ENCODE assay signal across 8 cellular contexts in the genomic region with DNA sequence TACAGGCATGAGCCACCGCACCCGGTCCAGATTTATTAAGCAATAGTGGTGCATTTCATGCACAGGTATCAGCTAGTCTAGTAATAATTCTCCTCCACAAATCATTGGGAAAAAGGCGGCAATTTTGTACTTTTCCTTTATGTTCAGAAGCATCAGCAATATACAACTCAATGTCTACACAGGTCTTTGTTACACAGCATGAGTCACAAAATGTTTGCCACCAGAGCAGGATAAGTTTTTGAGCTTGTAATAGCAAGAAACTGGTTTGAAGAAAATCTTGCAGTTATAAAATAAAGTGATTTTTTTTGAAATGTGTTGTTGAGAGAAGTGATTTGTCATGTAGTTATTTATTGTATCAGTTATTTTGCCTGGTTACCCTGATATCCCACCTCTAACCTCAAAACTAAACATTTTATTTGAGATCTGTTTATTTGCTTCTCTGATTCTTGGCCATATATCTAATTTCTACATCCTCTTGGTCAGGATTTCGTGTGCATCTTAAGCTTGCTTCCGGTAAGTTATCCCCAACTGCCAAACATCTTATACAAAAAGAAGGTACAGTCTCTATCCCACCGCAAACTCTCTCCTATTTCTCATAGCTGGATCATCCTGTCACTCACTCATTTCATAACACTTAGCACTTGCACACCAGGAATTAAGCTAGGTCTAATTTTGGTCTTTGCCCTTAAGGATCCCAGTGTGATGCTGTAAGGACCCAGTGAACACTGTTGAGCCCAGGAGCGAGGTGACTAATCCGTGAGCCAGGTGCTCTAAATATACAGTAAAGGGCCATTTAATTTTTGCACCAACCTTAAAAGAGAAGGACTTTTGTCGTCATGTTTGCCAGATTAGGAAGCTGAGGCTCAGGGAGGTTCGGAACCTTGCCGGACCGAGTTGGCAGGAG. TPM values are rescaled to one million over a fixed set of nuclear protein-coding genes. Genes with fewer than 3 reads are reported as not detected.
DNase-seq lines count a peak whose midpoint lies in the region; ATAC-seq, FAIRE-seq and TF ChIP-seq lines count a peak whose summit lies in the region.

No MANE protein-coding gene starts in this region.

- H3K9ac ChIP-seq in skeletal muscle tissue (ENCODE audit: low read depth in 1 of 3, low read length in 3 of 3), result peak overlapping the region; percentile 53 to 79 (median 66)

- H3K27ac Mint-ChIP-seq in activated CD4-positive, alpha-beta T cell treated with anti-CD3 and anti-CD28 coated beads, Interleukin-2, amount 10 ng/mL, durations not matched to agents 24 days and 14 days, result peak overlapping the region; percentile 98

- BruUV-seq in Panc1 (replicated peaks; lab: Mats Ljungman, UMichigan), result TSS peak; percentile 83

- H3K27ac ChIP-seq in Panc1 (ENCODE audit: low read length) (peak overlapping the region; percentile 93), skeletal muscle tissue (ENCODE audit: low read depth, low read length) (no peak overlapping the region), small intestine (ENCODE audit: low read depth in 1 of 2, low read length in 1 of 2) (peak overlapping the region in 1 of 2 donors; percentile 69)

- H3K36me3 ChIP-seq in Panc1 (ENCODE audit: control insufficient read depth, insufficient read depth, low read length) (no peaks in the 10 kb centered on the region; the same call in 1 of the 2 replicates), skeletal muscle tissue (ENCODE audit: control insufficient read depth in 3 of 3, insufficient read depth in 3 of 3, low read length in 3 of 3) (no peaks in the 10 kb centered on the region), small intestine (ENCODE audit: control insufficient read depth in 2 of 2, insufficient read depth in 2 of 2, low read length in 2 of 2) (no peaks in the 10 kb centered on the region)

- CTCF ChIA-PET in Panc1 (lab: Charles Lee), result interaction anchor here (0.6 kb wide), 1 partner anchor 189 kb away, joined by 3 read pairs; no protein-coding TSS in a partner anchor

- peaks cover 56% of the 10 kb centered on the region for H3K4me1 Mint-ChIP-seq in activated CD4-positive, alpha-beta T cell treated with anti-CD3 and anti-CD28 coated beads, Interleukin-2, amount 10 ng/mL, durations not matched to agents 24 days and 14 days

- POLR2A ChIA-PET in Panc1 (lab: Charles Lee), result interaction anchor here (0.5 to 1.5 kb wide), 2 partner anchors 14 to 20 kb away, joined by 4 to 6 read pairs; a partner anchor contains a TSS

- H3K4me1 ChIP-seq in Panc1 (ENCODE audit: control insufficient read depth, insufficient read depth, low read length) (peaks cover 26% of the 10 kb centered on the region), skeletal muscle tissue (ENCODE audit: control insufficient read depth in 3 of 3, insufficient read depth in 3 of 3, low read length in 3 of 3) (peaks cover 17 to 19% (median 19%) of the 10 kb centered on the region in 3 donors), small intestine (ENCODE audit: control insufficient read depth in 2 of 2, insufficient read depth in 1 of 2, low read depth in 1 of 2, low read length in 1 of 2) (no peaks in the 10 kb centered on the region)

- peaks cover 16% of the 10 kb centered on the region for H3K36me3 Mint-ChIP-seq in activated CD4-positive, alpha-beta T cell treated with anti-CD3 and anti-CD28 coated beads, Interleukin-2, amount 10 ng/mL, durations not matched to agents 24 days and 14 days (ENCODE audit: low read depth)

- no peaks in the 10 kb centered on the region for H3K9me3 ChIP-seq in Panc1 (ENCODE audit: control insufficient read depth, insufficient read depth, low read depth, low read length)
- H3K9me3 ChIP-seq in skeletal muscle tissue (ENCODE audit: control insufficient read depth in 3 of 3, low read length in 3 of 3), result no peaks in the 10 kb centered on the region
- no peaks in the 10 kb centered on the region for H3K9me3 ChIP-seq in small intestine (ENCODE audit: control insufficient read depth, low read depth)

- ATAC-seq in Panc1 (peak; percentile 17; the same call in 1 of the 2 replicates), GM18502 (IDR thresholded peaks at IDR 0.05; ENCODE audit: poor library complexity, unreplicated experiment) (no peak), left lobe of liver (no peak)

- H3K4me3 ChIP-seq in Panc1 (ENCODE audit: low read depth in 2 of 2, low read length in 2 of 2), result peak overlapping the region; percentile 76 to 78
- peak overlapping the region; percentile 54 for H3K4me3 ChIP-seq in fibroblast of mammary gland (ENCODE audit: control insufficient read depth, low read depth, low read length)
- peak overlapping the region; percentile 71 to 82 (median 79) for H3K4me3 ChIP-seq in skeletal muscle tissue (ENCODE audit: low read length in 3 of 3)
- peak overlapping the region in 1 of 2 donors; percentile 58 for H3K4me3 ChIP-seq in small intestine (ENCODE audit: low read depth in 1 of 2, low read length in 2 of 2)

- H3K27me3 ChIP-seq in Panc1 (ENCODE audit: control insufficient read depth, insufficient read depth, low read length) (no peaks in the 10 kb centered on the region), skeletal muscle tissue (ENCODE audit: control insufficient read depth in 3 of 3, insufficient read depth in 3 of 3, low read length in 3 of 3) (peaks cover 27 to 59% (median 41%) of the 10 kb centered on the region in 3 donors), small intestine (ENCODE audit: control insufficient read depth in 2 of 2, insufficient read depth in 2 of 2, low read length in 2 of 2) (peaks cover 0 to 1% of the 10 kb centered on the region in 2 donors)

- in situ Hi-C loops in Panc1 (cut with HindIII; ENCODE audit: low pct_unique_long_range_greater_than_20kb, low sequenced_read_pairs), result no loop called here

- no peak for FAIRE-seq in small intestine (lab: Jason Lieb, UNC)

- no peaks in the 10 kb centered on the region for H3K9me3 Mint-ChIP-seq in activated CD4-positive, alpha-beta T cell treated with anti-CD3 and anti-CD28 coated beads, Interleukin-2, amount 10 ng/mL, durations not matched to agents 24 days and 14 days

- H3K4me3 Mint-ChIP-seq in activated CD4-positive, alpha-beta T cell treated with anti-CD3 and anti-CD28 coated beads, Interleukin-2, amount 10 ng/mL, durations not matched to agents 24 days and 14 days, result peak overlapping the region; percentile 88

- intact Hi-C loops in activated CD4-positive, alpha-beta T cell treated with anti-CD3 and anti-CD28 coated beads, Interleukin-2, amount 10 ng/mL, durations not matched to agents 24 days and 14 days (cut with micrococcal nuclease), result loop anchor here (1.0 to 5.0 kb wide), 7 partner anchors 14 to 216 kb away; a partner anchor contains a TSS
- intact Hi-C loops in Panc1 (cut with micrococcal nuclease; ENCODE audit: unreplicated experiment), result no loop called here

- H3K27me3 Mint-ChIP-seq in activated CD4-positive, alpha-beta T cell treated with anti-CD3 and anti-CD28 coated beads, Interleukin-2, amount 10 ng/mL, durations not matched to agents 24 days and 14 days, result no peaks in the 10 kb centered on the region

- WGBS in small intestine, 3 donors, result 34 to 36% (median 35%) methylated on average over 12 of the region's 12 CpGs

- no peak for DNase-seq in activated CD4-positive, alpha-beta T cell treated with anti-CD3 and anti-CD28 coated beads, Interleukin-2, amount 10 ng/mL, durations not matched to agents 24 days and 14 days
- no peak for DNase-seq in activated CD4-positive, alpha-beta T cell treated with anti-CD3 and anti-CD28 coated beads, Interleukin-2, amount 50 U/mL, for 48 hours
- DNase-seq in Panc1 (ENCODE audit: low read depth, low spot score) (no peak), fibroblast of mammary gland (ENCODE audit: low read depth) (peak; percentile 7), left lobe of liver (ENCODE audit: low spot score) (no peak), small intestine (no peak)

- no peak for TF ChIP-seq CTCF in Panc1 (IDR thresholded peaks at IDR 0.05)
- no peak for TF ChIP-seq CTCF in fibroblast of mammary gland (conservative IDR thresholded peaks at IDR 0.05; ENCODE audit: control insufficient read depth, insufficient read depth, low read depth, low read length)

RNA-seq across cellular contexts. Expression of a gene that starts 4.5 kb away (rescaled TPM):
- total RNA-seq in activated CD4-positive, alpha-beta T cell treated with anti-CD3 and anti-CD28 coated beads, Interleukin-2, amount 10 ng/mL, durations not matched to agents 24 days and 14 days, result 51.4 and 53.9 TPM in 2 replicates
- total RNA-seq in Panc1 (2021; ENCODE audit: unreplicated experiment), result 12.2 TPM
- 9.6 TPM for polyA plus RNA-seq in Panc1 (2012; ENCODE audit: insufficient read length)
- 3.7 TPM for total RNA-seq in skeletal muscle tissue
- 0.20 TPM for total RNA-seq in left lobe of liver
- polyA plus RNA-seq in small intestine, result under 1 TPM in 2 of 3 donors, not detected in 1; 0.27 to 0.92 TPM

RNA-seq across cellular contexts. Expression of a gene that starts 15.0 kb away (rescaled TPM):
- total RNA-seq in activated CD4-positive, alpha-beta T cell treated with anti-CD3 and anti-CD28 coated beads, Interleukin-2, amount 10 ng/mL, durations not matched to agents 24 days and 14 days, result 59.0 and 62.2 TPM in 2 replicates
- 55.6 TPM for total RNA-seq in Panc1 (2021; ENCODE audit: unreplicated experiment)
- 20.5 TPM for polyA plus RNA-seq in Panc1 (2012; ENCODE audit: insufficient read length)
- total RNA-seq in skeletal muscle tissue, result 2.6 TPM
- total RNA-seq in left lobe of liver, result 0.58 TPM
- 10 to 100 TPM in 1 of 3 donors, 1 to 10 TPM in 2; 1.6 to 16.7 (median 1.8) TPM for polyA plus RNA-seq in small intestine

RNA-seq across cellular contexts. Expression of a gene that starts 15.2 kb away (rescaled TPM):
- 197 and 203 TPM in 2 replicates for total RNA-seq in activated CD4-positive, alpha-beta T cell treated with anti-CD3 and anti-CD28 coated beads, Interleukin-2, amount 10 ng/mL, durations not matched to agents 24 days and 14 days
- total RNA-seq in Panc1 (2021; ENCODE audit: unreplicated experiment) (231 TPM), skeletal muscle tissue (60.5 TPM), left lobe of liver (49.7 TPM)
- 251 TPM for polyA plus RNA-seq in Panc1 (2012; ENCODE audit: insufficient read length)
- polyA plus RNA-seq in small intestine, result 10 to 100 TPM; 55.4 to 72.0 (median 61.7) TPM

RNA-seq across cellular contexts. Expression of a gene that starts 54.6 kb away (rescaled TPM):
- 105 and 110 TPM in 2 replicates for total RNA-seq in activated CD4-positive, alpha-beta T cell treated with anti-CD3 and anti-CD28 coated beads, Interleukin-2, amount 10 ng/mL, durations not matched to agents 24 days and 14 days
- 85.5 TPM for total RNA-seq in Panc1 (2021; ENCODE audit: unreplicated experiment)
- 77.4 TPM for polyA plus RNA-seq in Panc1 (2012; ENCODE audit: insufficient read length)
- total RNA-seq in skeletal muscle tissue, result 51.1 TPM
- 45.0 TPM for total RNA-seq in left lobe of liver
- 10 to 100 TPM; 50.3 to 59.9 (median 53.2) TPM for polyA plus RNA-seq in small intestine

RNA-seq across cellular contexts. Expression of a gene that starts 54.8 kb away (rescaled TPM):
- 31.6 and 33.1 TPM in 2 replicates for total RNA-seq in activated CD4-positive, alpha-beta T cell treated with anti-CD3 and anti-CD28 coated beads, Interleukin-2, amount 10 ng/mL, durations not matched to agents 24 days and 14 days
- total RNA-seq in Panc1 (2021; ENCODE audit: unreplicated experiment) (63.1 TPM), skeletal muscle tissue (8.9 TPM), left lobe of liver (30.6 TPM)
- polyA plus RNA-seq in Panc1 (2012; ENCODE audit: insufficient read length), result 48.7 TPM
- 10 to 100 TPM; 12.1 to 27.6 (median 14.6) TPM for polyA plus RNA-seq in small intestine

Comparison
In these comparisons a context has a peak if more than half of its experiments do, and no peak if none do; other contexts are left out.
1. RNA of a gene that starts 15.0 kb away (total RNA-seq): 59.0 to 62.2 TPM in activated CD4-positive, alpha-beta T cell treated with anti-CD3 and anti-CD28 coated beads, Interleukin-2, amount 10 ng/mL, durations not matched to agents 24 days and 14 days and 55.6 TPM in Panc1 (single experiment); 2.6 TPM in skeletal muscle tissue (single experiment) and 0.58 TPM in left lobe of liver (single experiment); every median in the first group is over 10 times any median in the second.